Comparison of ENCODE assay signal across 14 cellular contexts in the genomic region with DNA sequence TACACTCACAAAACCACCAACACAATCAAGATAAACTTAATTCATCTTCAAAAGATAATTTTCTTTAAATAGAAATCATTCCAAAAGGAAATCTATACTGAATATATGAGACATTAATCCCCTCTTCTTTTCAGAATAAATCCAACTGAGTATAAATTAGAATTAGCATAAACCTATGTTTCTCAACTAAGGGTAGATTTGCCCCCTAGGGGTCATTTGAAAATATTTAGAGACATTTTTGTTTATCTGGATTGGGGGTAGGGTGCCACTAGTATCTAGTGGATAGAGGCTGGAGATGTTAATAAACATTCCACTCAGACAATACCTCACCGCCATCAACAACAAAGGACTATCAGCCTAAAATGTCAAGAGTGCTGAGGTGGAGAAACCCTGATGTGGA.
"Had no signal": no experiment of that assay in that cellular context is flagged by ENCODE, and none has a peak within 500 bp of the region (broad histone marks: within the 10 kb centered on the region; RNA-seq: fewer than 3 reads in every experiment).

No MANE protein-coding gene starts in this region.

- H3K36me3 Mint-ChIP-seq: activated CD8-positive, alpha-beta memory T cell treated with anti-CD3 and anti-CD28 coated beads, Interleukin-2, amount 10 ng/mL, durations not matched to agents 7 days and 5 days; activated naive CD8-positive, alpha-beta T cell; natural killer cell treated with Interleukin-12 subunit alpha and Interleukin-12 subunit beta and Interleukin-15 and Interleukin-18, amount 100 ng/mL, for 72 hours had no signal

- H3K4me3 ChIP-seq: psoas muscle, suprapubic skin, upper lobe of left lung had no signal

- H3K27me3 ChIP-seq: suprapubic skin, upper lobe of left lung had no signal

- H3K4me1 ChIP-seq: psoas muscle, suprapubic skin, upper lobe of left lung had no signal

- H3K4me3 Mint-ChIP-seq: activated CD8-positive, alpha-beta memory T cell treated with anti-CD3 and anti-CD28 coated beads, Interleukin-2, amount 10 ng/mL, durations not matched to agents 7 days and 5 days; activated naive CD8-positive, alpha-beta T cell; activated T-cell treated with anti-CD3 and anti-CD28 coated beads, Interleukin-2, amount 50 U/mL, for 24 hours; natural killer cell treated with Interleukin-12 subunit alpha and Interleukin-12 subunit beta and Interleukin-15 and Interleukin-18, amount 100 ng/mL, for 72 hours; T-helper 2 cell treated with Interferon-gamma antibody and Interleukin-4, amounts not matched to agents 5 μg/mL and 100 μg/mL, for 36 hours had no signal

- H3K27ac ChIP-seq: psoas muscle, suprapubic skin, upper lobe of left lung had no signal

- DNase-seq: activated CD8-positive, alpha-beta memory T cell treated with anti-CD3 and anti-CD28 coated beads, Interleukin-2, amount 10 ng/mL, durations not matched to agents 7 days and 5 days; activated effector memory CD4-positive, alpha-beta T cell treated with anti-CD3 and anti-CD28 coated beads, Interleukin-2, amount 50 U/mL, for 16 hours; activated T-cell treated with anti-CD3 and anti-CD28 coated beads, Interleukin-2, amount 50 U/mL, for 24 hours; amygdala; occipital lobe; psoas muscle; stimulated activated CD4-positive, alpha-beta T cell treated with anti-CD3 and anti-CD28 coated beads, Interleukin-2, amount 100 ng/mL, for 48 hours; stimulated activated naive CD4-positive, alpha-beta T cell treated with Interleukin-2 at 50 U/mL for 16 hours; upper lobe of left lung had no signal

- ATAC-seq: activated CD8-positive, alpha-beta memory T cell treated with anti-CD3 and anti-CD28 coated beads, Interleukin-2, amount 10 ng/mL, durations not matched to agents 7 days and 5 days; esophagus mucosa; psoas muscle had no signal

- H3K27ac Mint-ChIP-seq: activated CD8-positive, alpha-beta memory T cell treated with anti-CD3 and anti-CD28 coated beads, Interleukin-2, amount 10 ng/mL, durations not matched to agents 7 days and 5 days; activated naive CD8-positive, alpha-beta T cell; activated T-cell treated with anti-CD3 and anti-CD28 coated beads, Interleukin-2, amount 50 U/mL, for 24 hours; natural killer cell treated with Interleukin-12 subunit alpha and Interleukin-12 subunit beta and Interleukin-15 and Interleukin-18, amount 100 ng/mL, for 72 hours; T-helper 2 cell treated with Interferon-gamma antibody and Interleukin-4, amounts not matched to agents 5 μg/mL and 100 μg/mL, for 36 hours had no signal

- H3K9me3 ChIP-seq: psoas muscle, suprapubic skin, upper lobe of left lung had no signal

- H3K36me3 ChIP-seq: suprapubic skin, upper lobe of left lung had no signal

- H3K27me3 Mint-ChIP-seq: activated naive CD8-positive, alpha-beta T cell had no signal

- H3K9me3 Mint-ChIP-seq: activated T-cell treated with anti-CD3 and anti-CD28 coated beads, Interleukin-2, amount 50 U/mL, for 24 hours; natural killer cell treated with Interleukin-12 subunit alpha and Interleukin-12 subunit beta and Interleukin-15 and Interleukin-18, amount 100 ng/mL, for 72 hours; T-helper 2 cell treated with Interferon-gamma antibody and Interleukin-4, amounts not matched to agents 5 μg/mL and 100 μg/mL, for 36 hours had no signal
